12 cellular contexts compared by ENCODE assay signal in the genomic region with DNA sequence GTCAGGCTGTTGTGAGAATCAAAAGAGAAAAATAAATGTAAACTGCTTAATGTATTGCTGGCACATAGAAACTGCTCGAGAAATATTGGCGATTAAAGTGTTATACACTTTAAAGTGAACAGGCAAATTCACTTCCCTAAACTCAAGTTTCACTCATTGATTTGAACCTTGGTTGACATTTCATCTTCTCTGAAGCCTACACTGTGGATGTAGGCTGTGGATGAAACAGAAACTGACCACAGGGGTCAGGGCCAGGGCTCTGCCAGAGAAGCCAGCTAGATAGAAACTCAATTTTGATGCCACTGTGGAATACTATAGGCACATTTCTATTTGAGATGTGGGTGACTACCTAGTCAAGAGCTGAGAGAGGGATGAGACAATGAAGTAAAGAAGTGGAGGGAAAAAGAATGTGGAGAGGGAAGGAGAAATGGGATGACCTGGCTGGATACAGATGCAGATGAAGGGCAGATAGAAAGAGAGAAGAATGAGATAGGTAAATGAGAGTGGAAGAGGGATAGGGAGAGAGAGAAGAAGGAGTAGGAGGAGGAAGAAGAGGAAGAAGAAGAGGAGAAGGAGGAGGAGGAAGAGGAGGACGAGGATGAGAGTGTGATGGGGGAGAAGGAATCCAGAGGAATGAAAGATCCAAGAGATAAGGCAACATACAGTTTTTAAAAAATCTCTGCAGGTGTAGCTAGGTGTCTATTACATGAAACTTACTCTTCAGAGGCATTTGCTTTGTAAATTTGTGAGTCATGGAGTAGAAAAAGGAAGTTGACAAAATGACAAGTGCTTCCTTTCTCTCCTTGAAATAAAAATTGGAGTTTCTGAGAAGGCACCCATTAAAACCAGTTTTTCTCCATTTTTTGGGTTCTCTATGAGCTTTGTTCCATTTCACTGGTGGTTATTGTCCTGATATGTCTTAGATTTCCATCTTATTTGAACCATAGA.
DNase-seq lines count a peak whose midpoint lies in the region; ATAC-seq, FAIRE-seq and TF ChIP-seq lines count a peak whose summit lies in the region.
"Had no signal": no experiment of that assay in that cellular context is flagged by ENCODE, and none has a peak within 500 bp of the region (broad histone marks: within the 10 kb centered on the region; RNA-seq: fewer than 3 reads in every experiment).

No MANE protein-coding gene starts in this region.

- DNase-seq in SKM-1 (lab: John Stamatoyannopoulos, UW; ENCODE audit: unreplicated experiment) = peak; percentile 44
- DNase-seq in glomerular visceral epithelial cell (ENCODE audit: extremely low spot score) = no peak
- DNase-seq in stimulated activated CD4-positive, alpha-beta T cell treated with anti-CD3 and anti-CD28 coated beads, Interleukin-2, amount 100 ng/mL, for 48 hours = no peak
- no peak for DNase-seq in H54 (ENCODE audit: insufficient read length, low spot score)
- no peak for DNase-seq in GOT3 (lab: John Stamatoyannopoulos, UW)
- DNase-seq: activated naive CD4-positive, alpha-beta T cell treated with anti-CD3 and anti-CD28 coated beads, Interleukin-2, amount 10 ng/mL, durations not matched to agents 7 days and 5 days; effector CD4-positive, alpha-beta T cell; immature natural killer cell; NCI-H2171 had no signal

- no peak for FAIRE-seq in H54 (lab: Jason Lieb, UNC)

- ATAC-seq in GM18517 (IDR thresholded peaks at IDR 0.05; ENCODE audit: unreplicated experiment) = peak; percentile 99
- ATAC-seq in GM21390 (IDR thresholded peaks at IDR 0.05; ENCODE audit: unreplicated experiment) = peak; percentile 100
- ATAC-seq in HG03097 (IDR thresholded peaks at IDR 0.05; ENCODE audit: low FRiP score, unreplicated experiment) = peak; percentile 98

- TF ChIP-seq POLR2A in H54 (IDR thresholded peaks at IDR 0.05; ENCODE audit: low read depth, low read length) = no peak
